Comparison of ENCODE assay signal across 25 cellular contexts in the genomic region with DNA sequence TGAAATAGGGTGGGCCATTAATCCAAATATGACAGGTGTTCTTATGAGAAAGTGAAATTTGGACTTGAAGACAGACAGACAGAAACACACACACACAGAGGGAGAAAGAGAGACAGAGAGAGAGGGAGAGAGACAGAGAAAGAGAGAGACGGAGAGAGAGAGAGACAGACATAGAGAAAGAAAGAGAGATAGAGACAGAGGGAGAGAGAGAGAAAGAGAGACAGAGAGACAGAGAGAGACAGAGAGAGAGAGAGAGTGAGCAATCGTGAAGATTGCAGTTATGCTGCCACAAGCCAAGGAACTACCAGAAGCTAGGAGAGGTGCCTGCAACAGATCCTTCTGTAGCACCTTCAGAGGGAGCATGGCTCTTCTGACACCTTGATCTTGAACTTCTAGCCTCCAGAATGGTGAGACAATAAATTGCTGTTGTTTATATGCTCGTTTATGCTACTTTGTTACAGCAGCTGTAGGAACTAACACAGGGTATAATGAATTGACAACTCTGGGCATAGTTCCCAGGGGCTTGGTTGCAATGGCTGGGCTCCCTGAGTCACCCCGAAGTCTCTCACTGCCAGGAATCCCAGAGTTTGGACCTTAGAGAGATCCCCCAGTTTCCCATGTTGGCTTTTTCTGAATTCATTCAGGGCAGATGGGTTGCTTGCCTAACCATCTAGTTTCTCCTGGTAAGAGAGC.
"Had no signal": no experiment of that assay in that cellular context is flagged by ENCODE, and none has a peak within 500 bp of the region (broad histone marks: within the 10 kb centered on the region; RNA-seq: fewer than 3 reads in every experiment).

No MANE protein-coding gene starts in this region.

- H3K4me1 ChIP-seq: vagina had no signal

- H3K27ac ChIP-seq: body of pancreas, vagina had no signal

- DNase-seq: activated CD4-positive, alpha-beta T cell treated with anti-CD3 and anti-CD28 coated beads, Interleukin-2, amount 10 ng/mL, durations not matched to agents 24 days and 14 days; activated CD8-positive, alpha-beta memory T cell treated with anti-CD3 and anti-CD28 coated beads, Interleukin-2, amount 10 ng/mL, durations not matched to agents 7 days and 5 days; activated CD8-positive, alpha-beta T cell treated with anti-CD3 and anti-CD28 coated beads for 36 hours; activated gamma-delta T cell; activated naive CD4-positive, alpha-beta T cell treated with anti-CD3 and anti-CD28 coated beads, Interleukin-2, amount 50 U/mL, for 16 hours; activated naive CD8-positive, alpha-beta T cell treated with anti-CD3 and anti-CD28 coated beads, Interleukin-2, amount 50 U/mL, for 24 hours; effector CD4-positive, alpha-beta T cell; glutamatergic neuron; hippocampal formation; left ventricle myocardium superior; occipital lobe; posterior cingulate gyrus; small intestine; stimulated activated CD4-positive, alpha-beta T cell treated with anti-CD3 and anti-CD28 coated beads, Interleukin-2, amount 100 ng/mL, for 24 hours had no signal

- H3K4me1 Mint-ChIP-seq: memory B cell, nephron had no signal

- H3K36me3 ChIP-seq: vagina had no signal

- FAIRE-seq: endometrium, frontal cortex, small intestine had no signal

- H3K36me3 Mint-ChIP-seq: activated CD8-positive, alpha-beta memory T cell treated with anti-CD3 and anti-CD28 coated beads, Interleukin-2, amount 10 ng/mL, durations not matched to agents 7 days and 5 days; memory B cell; stimulated activated effector memory CD8-positive, alpha-beta T cell treated with anti-CD3 and anti-CD28 coated beads, Interleukin-12 subunit alpha, Interleukin-12 subunit beta, amount 100 ng/mL, for 72 hours had no signal

- H3K4me3 ChIP-seq: body of pancreas, vagina had no signal

- H3K27ac Mint-ChIP-seq: activated CD4-positive, alpha-beta T cell treated with anti-CD3 and anti-CD28 coated beads, Interleukin-2, amount 10 ng/mL, durations not matched to agents 24 days and 14 days; activated CD8-positive, alpha-beta memory T cell treated with anti-CD3 and anti-CD28 coated beads, Interleukin-2, amount 10 ng/mL, durations not matched to agents 7 days and 5 days; activated CD8-positive, alpha-beta T cell treated with anti-CD3 and anti-CD28 coated beads for 36 hours; activated naive CD8-positive, alpha-beta T cell treated with anti-CD3 and anti-CD28 coated beads, Interleukin-2, amount 50 U/mL, for 24 hours; activated T-helper 1 cell treated with anti-CD3 and anti-CD28 coated beads, Interleukin-12 subunit alpha, Interleukin-12 subunit beta, Interleukin-2, Interleukin-4 antibody, amounts not matched to agents 30 ng/mL and 10 ng/mL and 1 ng/mL, durations not matched to agents 14 hours and 24 hours and 36 hours; dendritic cell treated with granulocyte-macrophage colony-stimulating factor and Interleukin-4, amounts not matched to agents 40 ng/mL and 50 ng/mL, for 4 days; memory B cell; nephron; stimulated activated effector memory CD8-positive, alpha-beta T cell treated with anti-CD3 and anti-CD28 coated beads, Interleukin-12 subunit alpha, Interleukin-12 subunit beta, amount 100 ng/mL, for 72 hours; T-helper 1 cell treated with Interleukin-12 subunit alpha and Interleukin-12 subunit beta and Interleukin-4 antibody, amounts not matched to agents 30 μg/mL and 1 μg/mL, for 36 hours had no signal

- ATAC-seq: activated CD8-positive, alpha-beta memory T cell treated with anti-CD3 and anti-CD28 coated beads, Interleukin-2, amount 10 ng/mL, durations not matched to agents 7 days and 5 days; activated CD8-positive, alpha-beta T cell treated with anti-CD3 and anti-CD28 coated beads for 36 hours; activated naive CD8-positive, alpha-beta T cell treated with anti-CD3 and anti-CD28 coated beads, Interleukin-2, amount 50 U/mL, for 24 hours; body of pancreas; left ventricle myocardium superior; sciatic nerve; stimulated activated effector memory CD8-positive, alpha-beta T cell treated with anti-CD3 and anti-CD28 coated beads, Interleukin-12 subunit alpha, Interleukin-12 subunit beta, amount 100 ng/mL, for 72 hours had no signal

- H3K4me3 Mint-ChIP-seq: activated CD4-positive, alpha-beta T cell treated with anti-CD3 and anti-CD28 coated beads, Interleukin-2, amount 10 ng/mL, durations not matched to agents 24 days and 14 days; activated CD8-positive, alpha-beta memory T cell treated with anti-CD3 and anti-CD28 coated beads, Interleukin-2, amount 10 ng/mL, durations not matched to agents 7 days and 5 days; activated CD8-positive, alpha-beta T cell treated with anti-CD3 and anti-CD28 coated beads for 36 hours; activated naive CD8-positive, alpha-beta T cell treated with anti-CD3 and anti-CD28 coated beads, Interleukin-2, amount 50 U/mL, for 24 hours; activated T-helper 1 cell treated with anti-CD3 and anti-CD28 coated beads, Interleukin-12 subunit alpha, Interleukin-12 subunit beta, Interleukin-2, Interleukin-4 antibody, amounts not matched to agents 30 ng/mL and 10 ng/mL and 1 ng/mL, durations not matched to agents 14 hours and 24 hours and 36 hours; dendritic cell treated with granulocyte-macrophage colony-stimulating factor and Interleukin-4, amounts not matched to agents 40 ng/mL and 50 ng/mL, for 4 days; memory B cell; nephron; stimulated activated effector memory CD8-positive, alpha-beta T cell treated with anti-CD3 and anti-CD28 coated beads, Interleukin-12 subunit alpha, Interleukin-12 subunit beta, amount 100 ng/mL, for 72 hours; T-helper 1 cell treated with Interleukin-12 subunit alpha and Interleukin-12 subunit beta and Interleukin-4 antibody, amounts not matched to agents 30 μg/mL and 1 μg/mL, for 36 hours had no signal

- H3K9me3 ChIP-seq: body of pancreas, vagina had no signal

- H3K27me3 ChIP-seq: body of pancreas, vagina had no signal

- H3K9me3 Mint-ChIP-seq: activated CD4-positive, alpha-beta T cell treated with anti-CD3 and anti-CD28 coated beads, Interleukin-2, amount 10 ng/mL, durations not matched to agents 24 days and 14 days; activated naive CD8-positive, alpha-beta T cell treated with anti-CD3 and anti-CD28 coated beads, Interleukin-2, amount 50 U/mL, for 24 hours; activated T-helper 1 cell treated with anti-CD3 and anti-CD28 coated beads, Interleukin-12 subunit alpha, Interleukin-12 subunit beta, Interleukin-2, Interleukin-4 antibody, amounts not matched to agents 30 ng/mL and 10 ng/mL and 1 ng/mL, durations not matched to agents 14 hours and 24 hours and 36 hours; dendritic cell treated with granulocyte-macrophage colony-stimulating factor and Interleukin-4, amounts not matched to agents 40 ng/mL and 50 ng/mL, for 4 days; memory B cell; nephron; T-helper 1 cell treated with Interleukin-12 subunit alpha and Interleukin-12 subunit beta and Interleukin-4 antibody, amounts not matched to agents 30 μg/mL and 1 μg/mL, for 36 hours had no signal
